8 cellular contexts compared by ENCODE assay signal in the genomic region with DNA sequence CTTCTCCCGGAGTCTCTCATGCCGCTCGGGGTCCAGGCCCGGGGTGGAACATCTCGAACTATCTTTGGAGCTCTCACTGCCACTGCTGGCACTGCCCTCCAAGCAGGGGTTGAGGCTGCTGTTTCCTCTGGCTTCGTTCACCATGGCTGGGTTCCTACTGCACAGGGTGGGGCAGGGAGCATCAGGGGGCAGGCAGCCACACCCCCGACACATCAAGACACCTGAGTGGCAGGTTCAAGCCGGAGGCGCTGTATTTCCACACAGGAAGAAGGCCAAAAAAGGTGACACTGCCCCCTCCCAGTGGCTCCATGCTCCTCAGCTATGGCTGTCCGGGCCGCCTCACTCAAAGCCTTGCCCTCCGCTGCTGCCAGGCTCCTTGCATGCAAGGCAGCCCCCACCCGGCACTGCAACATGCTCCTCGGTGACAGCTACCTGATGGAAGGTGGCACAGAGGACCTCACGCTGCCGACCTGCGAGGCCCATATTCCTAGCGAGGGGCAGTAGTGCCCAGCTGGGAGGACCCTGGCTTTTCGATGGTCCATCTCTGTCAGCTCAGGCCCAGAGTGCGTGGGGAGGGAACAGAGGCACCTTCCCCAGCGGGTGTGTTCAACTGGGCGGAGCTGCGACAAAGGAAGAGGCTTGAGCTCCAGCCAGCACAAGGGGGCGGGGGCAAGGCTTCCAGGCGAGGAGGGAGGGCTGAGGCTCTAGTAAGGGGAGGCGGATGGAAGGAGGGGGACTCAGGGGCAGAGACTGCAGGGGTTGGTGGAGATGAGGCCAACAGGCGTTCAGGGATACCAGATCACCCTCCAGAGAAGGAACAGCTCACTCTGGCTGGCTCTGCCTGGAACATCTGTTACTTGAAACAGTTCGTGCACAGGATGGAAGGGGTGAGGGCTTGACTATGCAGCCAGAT. TPM values are rescaled to one million over a fixed set of nuclear protein-coding genes. Genes with fewer than 3 reads are reported as not detected.
DNase-seq lines count a peak whose midpoint lies in the region; ATAC-seq and TF ChIP-seq lines count a peak whose summit lies in the region.

No MANE protein-coding gene starts in this region.

- H3K4me3 Mint-ChIP-seq in neural crest cell, result peak overlapping the region; percentile 100

- intact Hi-C loops in Panc1 (cut with micrococcal nuclease; ENCODE audit: unreplicated experiment), result no loop called here

- no peak overlapping the region for H3K4me3 ChIP-seq in Panc1 (ENCODE audit: low read depth in 2 of 2, low read length in 2 of 2)

- POLR2A ChIA-PET in Panc1 (lab: Charles Lee), result no interaction called here

- no TSS peak for BruUV-seq in Panc1 (replicated peaks; lab: Mats Ljungman, UMichigan)

- CTCF ChIA-PET in Panc1 (lab: Charles Lee), result interaction anchor here (0.9 kb wide), 1 partner anchor 18 kb away, joined by 3 read pairs; no protein-coding TSS in a partner anchor

- peaks cover 55% of the 10 kb centered on the region for H3K4me1 Mint-ChIP-seq in neural crest cell

- no peaks in the 10 kb centered on the region for H3K9me3 ChIP-seq in Panc1 (ENCODE audit: control insufficient read depth, insufficient read depth, low read depth, low read length)

- in situ Hi-C loops in Panc1 (cut with HindIII; ENCODE audit: low pct_unique_long_range_greater_than_20kb, low sequenced_read_pairs), result no loop called here

- DNase-seq in DMS 273 (lab: John Stamatoyannopoulos, UW; ENCODE audit: unreplicated experiment) (peak; percentile 97), Panc1 (ENCODE audit: low read depth, low spot score) (no peak), activated gamma-delta T cell treated with Interleukin-2 at 50 U/mL for 16 hours (peak; percentile 76), foreskin keratinocyte (peak; percentile 63 to 84), neural crest cell (ENCODE audit: low read depth, low spot score) (peak; percentile 75)
- peak; percentile 80 for DNase-seq in stimulated activated naive CD8-positive, alpha-beta T cell treated with anti-CD3 and anti-CD28 coated beads, Interleukin-15, Interleukin-2, amounts not matched to agents 100 U/mL and 50 U/mL, for 24 hours

- H3K4me1 ChIP-seq in Panc1 (ENCODE audit: control insufficient read depth, insufficient read depth, low read length), result peaks cover 41% of the 10 kb centered on the region
- peaks cover 24% of the 10 kb centered on the region for H3K4me1 ChIP-seq in foreskin keratinocyte

- peaks cover 3% of the 10 kb centered on the region for H3K36me3 Mint-ChIP-seq in neural crest cell (ENCODE audit: low read depth)

- H3K27me3 ChIP-seq in Panc1 (ENCODE audit: control insufficient read depth, insufficient read depth, low read length) (no peaks in the 10 kb centered on the region), foreskin keratinocyte (no peaks in the 10 kb centered on the region)

- H3K36me3 ChIP-seq in Panc1 (ENCODE audit: control insufficient read depth, insufficient read depth, low read length), result peaks cover 3% of the 10 kb centered on the region

- no peaks in the 10 kb centered on the region for H3K27me3 Mint-ChIP-seq in neural crest cell (ENCODE audit: low read depth)

- H3K9me3 Mint-ChIP-seq in neural crest cell, result no peaks in the 10 kb centered on the region

- peak overlapping the region; percentile 63 for H3K27ac ChIP-seq in Panc1 (ENCODE audit: low read length)
- H3K27ac ChIP-seq in foreskin keratinocyte, result no peak overlapping the region

- ATAC-seq in HG03342 (IDR thresholded peaks at IDR 0.05; ENCODE audit: unreplicated experiment) (peak; percentile 23), Panc1 (no peak), foreskin keratinocyte (peak; percentile 43), GM21423 (IDR thresholded peaks at IDR 0.05; ENCODE audit: unreplicated experiment) (no peak)
- ATAC-seq in stimulated activated naive CD8-positive, alpha-beta T cell treated with anti-CD3 and anti-CD28 coated beads, Interleukin-15, Interleukin-2, amounts not matched to agents 100 U/mL and 50 U/mL, for 24 hours, result peak; percentile 31

- TF ChIP-seq CTCF in Panc1 (IDR thresholded peaks at IDR 0.05) (no peak), foreskin keratinocyte (conservative IDR thresholded peaks at IDR 0.05) (no peak), neural crest cell (conservative IDR thresholded peaks at IDR 0.05) (no peak)

- peak overlapping the region; percentile 92 for H3K27ac Mint-ChIP-seq in neural crest cell (ENCODE audit: unreplicated experiment)

RNA-seq across cellular contexts. Expression of gene MTHFR, which starts 2.5 kb away (rescaled TPM):
- total RNA-seq in Panc1 (2021; ENCODE audit: unreplicated experiment), result 37.4 TPM
- polyA plus RNA-seq in Panc1 (2012; ENCODE audit: insufficient read length), result 21.0 TPM
- total RNA-seq in foreskin keratinocyte, result 10.2 and 11.5 TPM in 2 replicates
- polyA plus RNA-seq in foreskin keratinocyte, result 3.4 and 4.1 TPM in 2 replicates
- 28.7 and 29.6 TPM in 2 replicates for total RNA-seq in neural crest cell

RNA-seq across cellular contexts. Expression of gene CLCN6, which starts 2.8 kb away (rescaled TPM):
- total RNA-seq in Panc1 (2021; ENCODE audit: unreplicated experiment) (23.6 TPM), foreskin keratinocyte (12.4 and 14.5 TPM in 2 replicates), neural crest cell (56.2 and 56.3 TPM in 2 replicates)
- 11.3 TPM for polyA plus RNA-seq in Panc1 (2012; ENCODE audit: insufficient read length)
- polyA plus RNA-seq in foreskin keratinocyte, result 5.1 and 8.0 TPM in 2 replicates

RNA-seq across cellular contexts. Expression of gene C1orf167, which starts 41.2 kb away (rescaled TPM):
- total RNA-seq in Panc1 (2021; ENCODE audit: unreplicated experiment), result not detected
- polyA plus RNA-seq in Panc1 (2012; ENCODE audit: insufficient read length), result 1.6 TPM
- total RNA-seq in foreskin keratinocyte, result not detected in 2 replicates
- not detected in 2 replicates for polyA plus RNA-seq in foreskin keratinocyte
- total RNA-seq in neural crest cell, result not detected in 2 replicates

RNA-seq across cellular contexts. Expression of gene NPPA, which starts 44.4 kb away (rescaled TPM):
- total RNA-seq in Panc1 (2021; ENCODE audit: unreplicated experiment), result not detected
- not detected for polyA plus RNA-seq in Panc1 (2012; ENCODE audit: insufficient read length)
- total RNA-seq in foreskin keratinocyte, result not detected in 2 replicates
- polyA plus RNA-seq in foreskin keratinocyte, result not detected in 2 replicates
- not detected in 2 replicates for total RNA-seq in neural crest cell

RNA-seq across cellular contexts. Expression of gene NPPB, which starts 55.5 kb away (rescaled TPM):
- total RNA-seq in Panc1 (2021; ENCODE audit: unreplicated experiment) (not detected), foreskin keratinocyte (not detected in 2 replicates), neural crest cell (not detected in 2 replicates)
- not detected for polyA plus RNA-seq in Panc1 (2012; ENCODE audit: insufficient read length)
- polyA plus RNA-seq in foreskin keratinocyte, result not detected in 2 replicates

Comparison
In these comparisons a context has a peak if more than half of its experiments do, and no peak if none do; other contexts are left out.
1. ATAC-seq: peak in HG03342 (single experiment), foreskin keratinocyte (single experiment) and stimulated activated naive CD8-positive, alpha-beta T cell treated with anti-CD3 and anti-CD28 coated beads, Interleukin-15, Interleukin-2, amounts not matched to agents 100 U/mL and 50 U/mL, for 24 hours (single experiment); none in Panc1 (single experiment) and GM21423 (single experiment).